ENCODE assay signal across 23 cellular contexts in genomic region chr2:133124446-133124845, GRCh38.
"Had no signal": no experiment of that assay in that cellular context is flagged by ENCODE, and none has a peak within 500 bp of the region (broad histone marks: within the 10 kb centered on the region; RNA-seq: fewer than 3 reads in every experiment).

No MANE protein-coding gene starts in this region.

- ATAC-seq: naive thymus-derived CD4-positive, alpha-beta T cell; natural killer cell; psoas muscle; right cardiac atrium; right lobe of liver; stimulated activated effector memory CD8-positive, alpha-beta T cell treated with anti-CD3 and anti-CD28 coated beads, Interleukin-12 subunit alpha, Interleukin-12 subunit beta, amount 100 ng/mL, for 72 hours; stimulated activated naive B cell treated with anti-CD40 and anti-IgM and Interleukin-4, amounts not matched to agents 10 μg/mL and 1 μg/mL and 100 μg/mL, for 72 hours had no signal

- H3K27me3 Mint-ChIP-seq: naive thymus-derived CD4-positive, alpha-beta T cell; stimulated activated naive B cell treated with anti-CD40 and anti-IgM and Interleukin-4, amounts not matched to agents 10 μg/mL and 1 μg/mL and 100 μg/mL, for 72 hours; stimulated activated naive CD8-positive, alpha-beta T cell treated with anti-CD3 and anti-CD28 coated beads, Interleukin-15, Interleukin-2, amounts not matched to agents 100 ng/mL and 50 ng/mL, for 24 hours had no signal

- H3K4me1 Mint-ChIP-seq: naive thymus-derived CD4-positive, alpha-beta T cell; natural killer cell; nephron; neural progenitor cell; stimulated activated effector memory CD8-positive, alpha-beta T cell treated with anti-CD3 and anti-CD28 coated beads, Interleukin-12 subunit alpha, Interleukin-12 subunit beta, amount 100 ng/mL, for 72 hours; stimulated activated naive B cell treated with anti-CD40 and anti-IgM and Interleukin-4, amounts not matched to agents 10 μg/mL and 1 μg/mL and 100 μg/mL, for 72 hours had no signal

- H3K4me3 Mint-ChIP-seq: naive thymus-derived CD4-positive, alpha-beta T cell; natural killer cell; nephron; neural progenitor cell; stimulated activated effector memory CD8-positive, alpha-beta T cell treated with anti-CD3 and anti-CD28 coated beads, Interleukin-12 subunit alpha, Interleukin-12 subunit beta, amount 100 ng/mL, for 72 hours; stimulated activated naive B cell treated with anti-CD40 and anti-IgM and Interleukin-4, amounts not matched to agents 10 μg/mL and 1 μg/mL and 100 μg/mL, for 72 hours; stimulated activated naive CD8-positive, alpha-beta T cell treated with anti-CD3 and anti-CD28 coated beads, Interleukin-15, Interleukin-2, amounts not matched to agents 100 ng/mL and 50 ng/mL, for 24 hours had no signal

- H3K9me3 Mint-ChIP-seq: nephron; neural progenitor cell; stimulated activated naive B cell treated with anti-CD40 and anti-IgM and Interleukin-4, amounts not matched to agents 10 μg/mL and 1 μg/mL and 100 μg/mL, for 72 hours; stimulated activated naive CD8-positive, alpha-beta T cell treated with anti-CD3 and anti-CD28 coated beads, Interleukin-15, Interleukin-2, amounts not matched to agents 100 ng/mL and 50 ng/mL, for 24 hours had no signal

- DNase-seq: naive thymus-derived CD4-positive, alpha-beta T cell; natural killer cell; occipital lobe; ovary; psoas muscle; right cardiac atrium; right lobe of liver; sigmoid colon; small intestine; stimulated activated CD4-positive, alpha-beta T cell treated with anti-CD3 and anti-CD28 coated beads, Interleukin-15, amount 100 ng/mL, for 24 hours; stimulated activated CD4-positive, alpha-beta T cell treated with anti-CD3 and anti-CD28 coated beads, Interleukin-2, amount 100 ng/mL, for 24 hours; stimulated activated CD4-positive, alpha-beta T cell treated with anti-CD3 and anti-CD28 coated beads, Interleukin-2, amount 100 ng/mL, for 48 hours; stimulated activated CD4-positive, alpha-beta T cell treated with anti-CD3 and anti-CD28 coated beads, Interleukin-4, amount 100 ng/mL, for 24 hours; stimulated activated naive B cell treated with anti-CD40 and anti-IgM and Interleukin-4, amounts not matched to agents 10 μg/mL and 1 μg/mL and 100 μg/mL, for 72 hours; stimulated activated naive CD4-positive, alpha-beta T cell treated with Interleukin-2 at 50 U/mL for 16 hours; stomach; thyroid gland; trophoblast cell; upper lobe of left lung had no signal

- H3K36me3 Mint-ChIP-seq: naive thymus-derived CD4-positive, alpha-beta T cell; natural killer cell; stimulated activated effector memory CD8-positive, alpha-beta T cell treated with anti-CD3 and anti-CD28 coated beads, Interleukin-12 subunit alpha, Interleukin-12 subunit beta, amount 100 ng/mL, for 72 hours; stimulated activated naive B cell treated with anti-CD40 and anti-IgM and Interleukin-4, amounts not matched to agents 10 μg/mL and 1 μg/mL and 100 μg/mL, for 72 hours had no signal

- H3K27ac Mint-ChIP-seq: naive thymus-derived CD4-positive, alpha-beta T cell; natural killer cell; nephron; neural progenitor cell; stimulated activated effector memory CD8-positive, alpha-beta T cell treated with anti-CD3 and anti-CD28 coated beads, Interleukin-12 subunit alpha, Interleukin-12 subunit beta, amount 100 ng/mL, for 72 hours; stimulated activated naive B cell treated with anti-CD40 and anti-IgM and Interleukin-4, amounts not matched to agents 10 μg/mL and 1 μg/mL and 100 μg/mL, for 72 hours; stimulated activated naive CD8-positive, alpha-beta T cell treated with anti-CD3 and anti-CD28 coated beads, Interleukin-15, Interleukin-2, amounts not matched to agents 100 ng/mL and 50 ng/mL, for 24 hours had no signal
